Comparison of ENCODE assay signal across 14 cellular contexts in the genomic region with DNA sequence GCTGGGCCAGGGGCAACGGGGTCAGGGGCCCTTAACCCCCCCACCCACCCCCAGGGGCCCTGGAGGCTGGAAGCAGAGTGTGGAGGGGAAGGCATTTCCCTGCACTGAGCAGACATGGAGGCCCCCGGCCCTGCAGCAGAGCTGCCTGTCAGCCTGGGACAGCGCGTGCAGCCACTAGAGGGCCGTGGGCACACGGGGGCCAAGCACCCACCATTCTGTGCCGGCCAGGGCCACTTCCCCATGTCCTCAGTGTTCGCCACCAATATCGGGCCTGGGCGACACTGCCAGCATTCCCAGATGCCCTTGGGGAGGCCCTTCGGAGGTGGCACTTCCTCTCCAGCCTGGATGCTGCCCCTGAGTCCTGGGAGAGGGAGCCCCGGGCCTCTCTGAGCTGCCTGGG. TPM values are rescaled to one million over a fixed set of nuclear protein-coding genes. Genes with fewer than 3 reads are reported as not detected.
DNase-seq lines count a peak whose midpoint lies in the region; ATAC-seq, FAIRE-seq and TF ChIP-seq lines count a peak whose summit lies in the region.
"Had no signal": no experiment of that assay in that cellular context is flagged by ENCODE, and none has a peak within 500 bp of the region (broad histone marks: within the 10 kb centered on the region; RNA-seq: fewer than 3 reads in every experiment).

No MANE protein-coding gene starts in this region.

- H3K4me1 ChIP-seq in kidney (ENCODE audit: control insufficient read depth in 1 of 2, insufficient read depth in 1 of 2, low read depth in 1 of 2, low read length in 2 of 2) (no peaks in the 10 kb centered on the region), adrenal gland (replicated peaks in 1 of 2) (no peaks in the 10 kb centered on the region)

- TF ChIP-seq POLR2A in adrenal gland (IDR thresholded peaks at IDR 0.05), result no peak

- H3K9me3 ChIP-seq in kidney (ENCODE audit: control insufficient read depth in 1 of 2, low read length in 2 of 2), result no peaks in the 10 kb centered on the region
- H3K9me3 ChIP-seq in adrenal gland (replicated peaks in 1 of 3), result no peaks in the 10 kb centered on the region
- H3K9me3 ChIP-seq: MG63 had no signal

- no peak for FAIRE-seq in kidney (lab: Jason Lieb, UNC)

- 20 to 44% (median 38%) methylated on average over 4 to 12 of the region's 12 CpGs; no CpG with 5 or more reads in 1 of the 4 donors for WGBS in adrenal gland, 4 donors

- no peak overlapping the region for H3K9ac ChIP-seq in kidney (ENCODE audit: low read length in 2 of 2)

- H3K36me3 ChIP-seq in H7 (replicated peaks; ENCODE audit: control insufficient read depth, insufficient read depth, low read length) (no peaks in the 10 kb centered on the region), kidney (ENCODE audit: control insufficient read depth in 1 of 2, insufficient read depth in 2 of 2, low read length in 2 of 2) (peaks cover 2 to 7% of the 10 kb centered on the region in 2 donors), adrenal gland (replicated peaks in 1 of 2) (no peaks in the 10 kb centered on the region)
- H3K36me3 ChIP-seq: MG63 had no signal

- no peak overlapping the region for H3K27ac ChIP-seq in VCaP
- no peak overlapping the region for H3K27ac ChIP-seq in kidney (ENCODE audit: low read depth in 2 of 2, low read length in 2 of 2)
- H3K27ac ChIP-seq in adrenal gland, result no peak overlapping the region

- intact Hi-C loops in kidney (cut with DNase I) (no loop called here), adrenal gland (cut with DNase I) (no loop called here)

- H3K27me3 ChIP-seq in H7 (ENCODE audit: control insufficient read depth, insufficient read depth, low read length) (no peaks in the 10 kb centered on the region), adrenal gland (no peaks in the 10 kb centered on the region)
- H3K27me3 ChIP-seq: MG63 had no signal

- DNase-seq in AG10803 (ENCODE audit: low read depth) (no peak), H7 (peak; percentile 94), kidney (peak; percentile 37), adrenal gland (no peak)
- no peak for DNase-seq in effector CD4-positive, alpha-beta T cell
- DNase-seq: activated CD8-positive, alpha-beta memory T cell treated with anti-CD3 and anti-CD28 coated beads, Interleukin-2, amount 10 ng/mL, durations not matched to agents 7 days and 5 days; anterior cingulate cortex; kidney glomerular epithelial cell; MG63; stimulated activated naive CD4-positive, alpha-beta T cell treated with Interleukin-2 at 50 U/mL for 16 hours had no signal

- H3K4me3 ChIP-seq in AG10803 (ENCODE audit: low read length) (no peak overlapping the region), H7 (ENCODE audit: insufficient read depth, low read depth, low read length) (no peak overlapping the region), kidney (ENCODE audit: low read length in 2 of 2) (no peak overlapping the region), adrenal gland (no peak overlapping the region)
- H3K4me3 ChIP-seq: MG63 had no signal

- ATAC-seq in GM18517 (IDR thresholded peaks at IDR 0.05; ENCODE audit: unreplicated experiment) (no peak), GM18868 (IDR thresholded peaks at IDR 0.05; ENCODE audit: unreplicated experiment) (no peak)
- ATAC-seq: activated CD8-positive, alpha-beta memory T cell treated with anti-CD3 and anti-CD28 coated beads, Interleukin-2, amount 10 ng/mL, durations not matched to agents 7 days and 5 days; natural killer cell treated with Interleukin-12 subunit alpha and Interleukin-12 subunit beta and Interleukin-15 and Interleukin-18, amount 100 ng/mL, for 72 hours had no signal

- TF ChIP-seq CTCF in AG10803 (conservative IDR thresholded peaks at IDR 0.05; ENCODE audit: low read length), result peak; percentile 12; the same call in 1 of the 2 replicates
- TF ChIP-seq CTCF in VCaP (conservative IDR thresholded peaks at IDR 0.05), result peak; percentile 72
- TF ChIP-seq CTCF in kidney (IDR thresholded peaks at IDR 0.05; ENCODE audit: borderline replicate concordance, extremely low read depth, insufficient read depth), result no peak
- no peak for TF ChIP-seq CTCF in adrenal gland (IDR thresholded peaks at IDR 0.05)

RNA-seq across cellular contexts. Expression of a gene that starts 23.2 kb away (rescaled TPM):
- total RNA-seq in H7 (2014; rRNA removed; shearing (Covaris generic)), result 34.7 and 45.8 TPM in 2 replicates
- total RNA-seq in kidney, result 39.3 TPM
- 15.5 TPM for polyA plus RNA-seq in kidney (ENCODE audit: insufficient read depth, low read depth, low replicate concordance)
- 1 to 10 TPM in 4 of 8 donors, under 1 TPM in 4; 0.18 to 3.1 (median 0.89) TPM for total RNA-seq in adrenal gland
- polyA plus RNA-seq in adrenal gland, result 1 to 10 TPM in 2 of 3 donors, under 1 TPM in 1; 0.18 to 1.8 (median 1.0) TPM
- total RNA-seq: activated CD8-positive, alpha-beta memory T cell treated with anti-CD3 and anti-CD28 coated beads, Interleukin-2, amount 10 ng/mL, durations not matched to agents 7 days and 5 days; natural killer cell treated with Interleukin-12 subunit alpha and Interleukin-12 subunit beta and Interleukin-15 and Interleukin-18, amount 100 ng/mL, for 72 hours had no signal

Comparison
In these comparisons a context has a peak if more than half of its experiments do, and no peak if none do; other contexts are left out.
1. DNase-seq: peak in H7 (single experiment) and kidney (single experiment); none in AG10803 (single experiment), effector CD4-positive, alpha-beta T cell (single experiment) and adrenal gland (0 of 7).
2. CTCF ChIP-seq: peak in AG10803 (single experiment) and VCaP (single experiment); none in kidney (single experiment) and adrenal gland (0 of 6).